Comparison of ENCODE assay signal across 15 cellular contexts in the genomic region with DNA sequence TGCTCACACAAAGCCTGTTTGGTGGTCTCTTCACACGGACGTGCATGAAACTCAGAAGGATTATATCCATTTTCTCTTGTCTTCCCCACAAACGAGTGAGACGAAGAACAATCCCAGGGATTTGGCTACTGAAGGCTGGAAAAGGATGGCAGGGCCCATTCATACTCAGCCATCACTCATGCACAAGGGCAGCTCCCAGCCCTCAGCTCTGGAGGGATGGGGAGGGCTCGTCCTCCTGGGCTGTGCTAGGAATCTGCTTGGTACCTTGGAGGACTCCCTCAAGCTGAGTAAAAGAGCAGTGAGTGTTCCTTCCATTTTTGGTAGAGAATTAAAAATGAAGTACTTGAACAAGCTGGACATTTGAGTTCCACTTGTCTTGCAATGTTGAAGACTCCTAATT. TPM values are rescaled to one million over a fixed set of nuclear protein-coding genes. Genes with fewer than 3 reads are reported as not detected.
A peak's percentile ranks its signal among the peaks of the same experiment; 100 is the strongest.
DNase-seq lines count a peak whose midpoint lies in the region; ATAC-seq, FAIRE-seq and TF ChIP-seq lines count a peak whose summit lies in the region.
"Had no signal": no experiment of that assay in that cellular context is flagged by ENCODE, and none has a peak within 500 bp of the region (broad histone marks: within the 10 kb centered on the region; RNA-seq: fewer than 3 reads in every experiment).

No MANE protein-coding gene starts in this region.

- no peak for TF ChIP-seq RAD21 in H1 (IDR thresholded peaks at IDR 0.05 in 1 of 2, conservative IDR thresholded peaks at IDR 0.05 in 1 of 2; ENCODE audit: low read depth in 2 of 2, low read length in 2 of 2)

- ATAC-seq in GM23338 (peak; percentile 97), GM19467 (IDR thresholded peaks at IDR 0.05; ENCODE audit: unreplicated experiment) (no peak)
- ATAC-seq: GM12878 had no signal

- TF ChIP-seq EP300 in H1 (IDR thresholded peaks at IDR 0.05; ENCODE audit: borderline replicate concordance in 1 of 2, low read depth in 2 of 2, low read length in 2 of 2) (no peak), sigmoid colon (IDR thresholded peaks at IDR 0.05) (no peak)

- H3K79me2 ChIP-seq in GM23338 (replicated peaks; ENCODE audit: insufficient read depth) (no peaks in the 10 kb centered on the region), H1 (ENCODE audit: control insufficient read depth in 1 of 2, insufficient read depth in 2 of 2, low read length in 2 of 2) (no peaks in the 10 kb centered on the region)

- H3K27ac ChIP-seq in GM23338 (ENCODE audit: low read depth) (no peak overlapping the region), H1 (ENCODE audit: low read depth, low read length) (no peak overlapping the region), sigmoid colon (peak overlapping the region in 3 of 4 donors; percentile 56 to 65 (median 65))
- H3K27ac ChIP-seq: BLaER1 treated with 17β-estradiol and CSF1 and Interleukin-3, amounts not matched to agents 10 nM and 100 nM had no signal

- peaks cover 12% of the 10 kb centered on the region for H3K4me1 Mint-ChIP-seq in GM23338

- peaks cover 7% of the 10 kb centered on the region; the same call in 2 of the 3 replicates for H3K36me3 Mint-ChIP-seq in GM23338 (ENCODE audit: low read depth)
- H3K36me3 Mint-ChIP-seq: CD4-positive, CD25-positive, alpha-beta regulatory T cell had no signal

- H2AK5ac ChIP-seq in H1 (ENCODE audit: low read depth, low read length) = no peak overlapping the region

- H4K5ac ChIP-seq in H1 (ENCODE audit: insufficient read length, low read depth, low read length) = no peak overlapping the region

- peaks cover 9% of the 10 kb centered on the region; the same call in 2 of the 3 replicates for H3K9me3 Mint-ChIP-seq in GM23338

- no peak overlapping the region for H2BK12ac ChIP-seq in H1 (ENCODE audit: low read depth, low read length)

- POLR2A ChIA-PET in H1 (lab: Charles Lee; ENCODE audit: partially characterized antibody) = interaction anchor here (1.7 kb wide), 1 partner anchor 33 kb away, joined by 6 read pairs; the partner anchor contains the start of gene RAB18

- peaks cover 5% of the 10 kb centered on the region for H3K27me3 Mint-ChIP-seq in GM23338 (ENCODE audit: insufficient read depth, low read depth, poor library complexity)

- H3K9ac ChIP-seq in H1 (replicated peaks in 1 of 4; ENCODE audit: extremely low read depth in 1 of 4, low read depth in 3 of 4, low read length in 3 of 4) = no peak overlapping the region
- H3K9ac ChIP-seq: BLaER1 treated with 17β-estradiol and CSF1 and Interleukin-3, amounts not matched to agents 10 nM and 100 nM had no signal

- H3K4me3 ChIP-seq in GM23338 (no peak overlapping the region), H1 (ENCODE audit: extremely low read depth in 1 of 4, insufficient read depth in 2 of 4, low read depth in 3 of 4, low read length in 4 of 4) (no peak overlapping the region), sigmoid colon (no peak overlapping the region)
- H3K4me3 ChIP-seq: BLaER1 treated with 17β-estradiol and CSF1 and Interleukin-3, amounts not matched to agents 10 nM and 100 nM; GM12878 had no signal

- H2BK5ac ChIP-seq in H1 (ENCODE audit: low read depth, low read length) = 0 out of 2 replicates have a peak overlapping the region, but pooled peaks have one; percentile 40

- H2BK15ac ChIP-seq in H1 (ENCODE audit: low read length) = no peak overlapping the region

- H3K4me2 ChIP-seq in GM23338 (peak overlapping the region; percentile 41; the same call in 1 of the 2 replicates), H1 (ENCODE audit: insufficient read depth in 1 of 2, low read depth in 2 of 2, low read length in 2 of 2) (no peak overlapping the region; a peak in 1 of 4 replicates)
- H3K4me2 ChIP-seq: BLaER1 treated with 17β-estradiol and CSF1 and Interleukin-3, amounts not matched to agents 10 nM and 100 nM had no signal

- H3F3A ChIP-seq in GM23338 (replicated peaks; ENCODE audit: low read depth) = no peaks in the 10 kb centered on the region

- WGBS in H1 (ENCODE audit: extremely low coverage in 1 of 2, insufficient coverage in 1 of 2, insufficient read length in 1 of 2, insufficient replicate concordance in 2 of 2, low coverage in 1 of 2, low lambda C conversion rate in 2 of 2, missing lambda C conversion rate in 1 of 2), 2 experiments = 80% methylated on average over 5 of the region's 5 CpGs; no CpG with 5 or more reads in 1 of the 2 experiments
- WGBS in sigmoid colon, 2 donors = 49 to 75% methylated on average over 5 of the region's 5 CpGs

- no peak overlapping the region for H3K14ac ChIP-seq in H1 (ENCODE audit: insufficient read length)

- no peak overlapping the region for H3K4ac ChIP-seq in H1 (replicated peaks; ENCODE audit: insufficient read length, low read depth, low read length)

- no peak overlapping the region for H4K8ac ChIP-seq in H1 (ENCODE audit: extremely low read depth, insufficient read depth, low read length)

- H3K27ac Mint-ChIP-seq in GM23338 = peak overlapping the region; percentile 45; the same call in 1 of the 2 replicates
- H3K27ac Mint-ChIP-seq: CD4-positive, CD25-positive, alpha-beta regulatory T cell had no signal

- H4K91ac ChIP-seq in H1 (replicated peaks; ENCODE audit: insufficient read length, low read length) = no peak overlapping the region

- peak; percentile 7 for FAIRE-seq in H1 (lab: Jason Lieb, UNC)
- FAIRE-seq: GM12878 had no signal

- H4K20me1 ChIP-seq in GM23338 (replicated peaks; ENCODE audit: insufficient read depth) (no peaks in the 10 kb centered on the region; the same call in 1 of the 2 replicates), H1 (replicated peaks in 1 of 2; ENCODE audit: control insufficient read depth in 1 of 2, insufficient read depth in 2 of 2, low read length in 2 of 2) (no peaks in the 10 kb centered on the region)
- H4K20me1 ChIP-seq: BLaER1 treated with 17β-estradiol and CSF1 and Interleukin-3, amounts not matched to agents 10 nM and 100 nM had no signal

- no peaks in the 10 kb centered on the region for H3K36me3 ChIP-seq in GM23338 (ENCODE audit: insufficient read depth)
- H3K36me3 ChIP-seq in H1 (ENCODE audit: control insufficient read depth in 2 of 4, insufficient read depth in 4 of 4, low read length in 3 of 4) = no peaks in the 10 kb centered on the region
- no peaks in the 10 kb centered on the region for H3K36me3 ChIP-seq in sigmoid colon

- H3K23me2 ChIP-seq in H1 (ENCODE audit: low read depth, low read length) = no peaks in the 10 kb centered on the region

- TF ChIP-seq POLR2A in H1 (IDR thresholded peaks at IDR 0.05; ENCODE audit: control extremely low read depth in 1 of 2, low read depth in 2 of 2, low read length in 2 of 2) = no peak
- no peak for TF ChIP-seq POLR2A in sigmoid colon (IDR thresholded peaks at IDR 0.05)

- DNase-seq in GM23338 (ENCODE audit: low spot score) (peak; percentile 43), H1 (ENCODE audit: low read depth in 1 of 2, low spot score in 2 of 2) (no peak), iPS-NIHi7 (ENCODE audit: extremely low spot score) (peak; percentile 48), sigmoid colon (no peak), mucosa of gallbladder (ENCODE audit: low spot score) (no peak)
- DNase-seq in stimulated activated naive CD4-positive, alpha-beta T cell (lab: John Stamatoyannopoulos, UW) = no peak
- DNase-seq: 8988T; ACHN; Calu3; CD4-positive, CD25-positive, alpha-beta regulatory T cell; DMS 273 treated with DMSO at 0.1 percent for 48 hours; IMR-90 had no signal

- H3K4me3 Mint-ChIP-seq in GM23338 = no peak overlapping the region
- H3K4me3 Mint-ChIP-seq: CD4-positive, CD25-positive, alpha-beta regulatory T cell had no signal

- intact Hi-C loops in sigmoid colon (cut with DNase I) = no loop called here

- H3K18ac ChIP-seq in H1 (ENCODE audit: extremely low read depth, low read length) = no peak overlapping the region

- no peaks in the 10 kb centered on the region for H3K27me3 ChIP-seq in GM23338 (ENCODE audit: insufficient read depth)
- no peaks in the 10 kb centered on the region for H3K27me3 ChIP-seq in H1 (replicated peaks in 1 of 4; ENCODE audit: control insufficient read depth in 3 of 4, extremely low read depth in 1 of 4, insufficient read depth in 3 of 4, low read length in 3 of 4)
- no peaks in the 10 kb centered on the region for H3K27me3 ChIP-seq in sigmoid colon
- H3K27me3 ChIP-seq: BLaER1 treated with 17β-estradiol and CSF1 and Interleukin-3, amounts not matched to agents 10 nM and 100 nM had no signal

- no peaks in the 10 kb centered on the region for H3K9me2 ChIP-seq in GM23338 (ENCODE audit: insufficient read depth)

- H3K79me1 ChIP-seq in H1 (ENCODE audit: low read depth, low read length) = no peaks in the 10 kb centered on the region

- no peak overlapping the region for H2BK120ac ChIP-seq in H1 (replicated peaks; ENCODE audit: low read depth, low read length)

- H3K9me3 ChIP-seq in H1 (ENCODE audit: insufficient read depth in 2 of 2, low read depth in 1 of 2, low read length in 1 of 2) (no peaks in the 10 kb centered on the region), sigmoid colon (no peaks in the 10 kb centered on the region)

- H2AFZ ChIP-seq in GM23338 (peak overlapping the region; percentile 99), H1 (ENCODE audit: low read length) (peak overlapping the region; percentile 88; the same call in 1 of the 2 replicates)

- H2BK20ac ChIP-seq in H1 (ENCODE audit: low read length) = peak overlapping the region; percentile 48; the same call in 1 of the 2 replicates

- CTCF ChIA-PET in H1 (lab: Charles Lee; ENCODE audit: partially characterized antibody) = interaction anchor here (1.1 kb wide), 2 partner anchors 9 to 14 kb away, joined by 3 read pairs; no protein-coding TSS in a partner anchor

- no peak overlapping the region for H3K23ac ChIP-seq in H1 (ENCODE audit: insufficient read length)

- H3K4me1 ChIP-seq in GM23338 (ENCODE audit: insufficient read depth) = peaks cover 19% of the 10 kb centered on the region
- H3K4me1 ChIP-seq in H1 (replicated peaks in 1 of 4; ENCODE audit: control insufficient read depth in 3 of 4, insufficient read depth in 4 of 4, low read length in 3 of 4) = peaks cover 2 to 5% (median 3%) of the 10 kb centered on the region in 4 experiments; a peak in 3 of 7 replicates
- H3K4me1 ChIP-seq in sigmoid colon = peaks cover 0 to 42% (median 22%) of the 10 kb centered on the region in 4 donors

- TF ChIP-seq CTCF in GM23338 (conservative IDR thresholded peaks at IDR 0.05; ENCODE audit: low read depth in 2 of 2) (no peak), H1 (IDR thresholded peaks at IDR 0.05; ENCODE audit: control extremely low read depth in 1 of 3, insufficient read depth in 1 of 3, low read depth in 1 of 3, low read length in 3 of 3) (no peak), sigmoid colon (IDR thresholded peaks at IDR 0.05) (no peak)

- H3K56ac ChIP-seq in H1 (replicated peaks; ENCODE audit: insufficient read length, low read depth, low read length) = no peak overlapping the region

RNA-seq across cellular contexts. Expression of gene RAB18, which starts 33.2 kb away (rescaled TPM):
- 27.8 and 35.5 TPM in 2 replicates for total RNA-seq in GM23338 (2014; rRNA removed; shearing (Covaris generic))
- polyA plus RNA-seq in GM23338 (2016; fragmentation: Nextera tagmentation; extraction: Ambion mirVana) = 51.0 and 77.2 TPM in 2 replicates
- 69.7 and 73.7 TPM in 2 replicates for total RNA-seq in H1 (2021; fragmentation: NEBNext Ultra II Directional; extraction: Animal tissue kit (Norgen Biotek cat#: 25700))
- 7.5 and 14.7 TPM in 2 replicates for polyA plus RNA-seq in H1 (2011; rRNA removed)
- 17.5 TPM for polyA plus RNA-seq in H1 (2011; cell fraction: cytosol; rRNA removed)
- polyA plus RNA-seq in H1 (2011; cell fraction: nucleus; rRNA removed) = 2.3 TPM
- polyA plus RNA-seq in H1 (2012, experiment 1 of 2) = 24.4 to 61.8 TPM (median 30.3 TPM) in 4 replicates
- polyA plus RNA-seq in H1 (2012, experiment 2 of 2) = 2.0 TPM
- polyA plus RNA-seq in H1 (2013, experiment 1 of 2) = 32.5 TPM
- 33.4 TPM for polyA plus RNA-seq in H1 (2013, experiment 2 of 2)
- 9.2 TPM in 2 replicates for polyA minus RNA-seq in H1 (2011; rRNA and poly(A)+ RNA removed)
- 14.9 TPM for polyA minus RNA-seq in H1 (2011; cell fraction: cytosol; rRNA and poly(A)+ RNA removed)
- 16.3 TPM for polyA minus RNA-seq in H1 (2011; cell fraction: nucleus; rRNA and poly(A)+ RNA removed)
- 10 to 100 TPM; 46.0 to 64.2 (median 55.1) TPM for total RNA-seq in sigmoid colon
- 10 to 100 TPM; 37.5 to 83.7 (median 50.5) TPM for polyA plus RNA-seq in sigmoid colon
- 104 TPM for total RNA-seq in mucosa of gallbladder

Comparison
In these comparisons a context has a peak if more than half of its experiments do, and no peak if none do; other contexts are left out.
1. DNase-seq: peak in GM23338 (single experiment) and iPS-NIHi7 (single experiment); none in H1 (0 of 2), sigmoid colon (single experiment), mucosa of gallbladder (single experiment) and stimulated activated naive CD4-positive, alpha-beta T cell (0 of 6).
2. H3K27ac ChIP-seq: peak in sigmoid colon (3 of 4); none in GM23338 (single experiment) and H1 (single experiment).